Comparison of ENCODE assay signal across 8 cellular contexts in the genomic region with DNA sequence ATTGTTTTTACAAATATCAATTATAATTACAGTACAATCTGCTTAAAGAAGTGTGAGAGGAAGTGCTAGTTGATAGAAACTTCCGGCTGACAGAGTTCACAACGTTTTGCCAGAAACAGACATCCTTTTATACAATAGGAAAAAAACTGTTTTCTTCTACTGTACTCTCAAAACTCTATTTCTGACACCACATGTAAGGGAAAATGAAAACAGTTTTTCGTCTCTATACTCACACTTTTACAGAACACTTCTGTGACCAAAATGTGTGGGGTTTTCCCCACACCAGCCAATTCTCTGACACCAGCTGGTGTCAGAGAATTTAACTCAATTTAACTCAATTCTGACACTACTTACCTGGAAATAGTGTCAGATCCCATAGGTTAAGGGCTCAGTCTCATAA.
DNase-seq lines count a peak whose midpoint lies in the region; ATAC-seq and TF ChIP-seq lines count a peak whose summit lies in the region.

No MANE protein-coding gene starts in this region.

- H3K9me3 ChIP-seq in DOHH2 (ENCODE audit: control insufficient read depth, insufficient read depth, low read length): no peaks in the 10 kb centered on the region

- H3K27ac ChIP-seq in DOHH2 (ENCODE audit: low read depth, low read length): peak overlapping the region; percentile 70

- no peaks in the 10 kb centered on the region for H3K36me3 ChIP-seq in DOHH2 (ENCODE audit: control insufficient read depth, low read length)

- no peak for TF ChIP-seq CTCF in DOHH2 (IDR thresholded peaks at IDR 0.05; ENCODE audit: low read depth, low read length, poor library complexity, severe bottlenecking)
- TF ChIP-seq CTCF in GM20000 (IDR thresholded peaks at IDR 0.05; ENCODE audit: extremely low read depth, missing control alignments): no peak

- peak overlapping the region; percentile 65 for H3K4me2 ChIP-seq in DOHH2 (ENCODE audit: low read length)

- H3K4me1 ChIP-seq in DOHH2 (ENCODE audit: control insufficient read depth, low read length): peaks cover 58% of the 10 kb centered on the region

- no peaks in the 10 kb centered on the region for H3K79me2 ChIP-seq in DOHH2 (ENCODE audit: control insufficient read depth, low read length)

- H4K20me1 ChIP-seq in DOHH2 (ENCODE audit: control insufficient read depth, insufficient read depth, low read depth, low read length): no peaks in the 10 kb centered on the region

- ATAC-seq in HG03460 (IDR thresholded peaks at IDR 0.05; ENCODE audit: unreplicated experiment): peak; percentile 68

- DNase-seq in GM20000 (ENCODE audit: low spot score) (peak; percentile 49), OCI-M1 (lab: John Stamatoyannopoulos, UW) (no peak), DMS53 treated with DMSO at 0.1 percent for 48 hours (lab: John Stamatoyannopoulos, UW; ENCODE audit: unreplicated experiment) (no peak), head of caudate nucleus (no peak)
- peak; percentile 73 for DNase-seq in central memory CD4-positive, alpha-beta T cell
- DNase-seq in NK-92 treated with Interleukin-12 subunit alpha and Interleukin-12 subunit beta, amount 100 ng/mL, for 24 hours (lab: John Stamatoyannopoulos, UW): no peak

- no peaks in the 10 kb centered on the region for H3K27me3 ChIP-seq in DOHH2 (ENCODE audit: control insufficient read depth, low read length)

- peak overlapping the region; percentile 54 for H3K4me3 ChIP-seq in DOHH2 (ENCODE audit: low read length)

- no peaks in the 10 kb centered on the region for H3K9me2 ChIP-seq in DOHH2 (replicated peaks; ENCODE audit: control insufficient read depth, low read length)

- peaks cover 19% of the 10 kb centered on the region for H3F3A ChIP-seq in DOHH2 (ENCODE audit: control insufficient read depth, insufficient read depth)

- intact Hi-C loops in head of caudate nucleus (cut with DNase I): no loop called here

Comparison
In these comparisons a context has a peak if more than half of its experiments do, and no peak if none do; other contexts are left out.
1. DNase-seq: peak in GM20000 (single experiment) and central memory CD4-positive, alpha-beta T cell (single experiment); none in NK-92 treated with Interleukin-12 subunit alpha and Interleukin-12 subunit beta, amount 100 ng/mL, for 24 hours (single experiment), OCI-M1 (single experiment), DMS53 treated with DMSO at 0.1 percent for 48 hours (single experiment) and head of caudate nucleus (0 of 42).